ENCODE assay signal across 5 cellular contexts in genomic region chr7:6715898-6716297, GRCh38. TPM values are rescaled to one million over a fixed set of nuclear protein-coding genes. Genes with fewer than 3 reads are reported as not detected.
"Had no signal": no experiment of that assay in that cellular context is flagged by ENCODE, and none has a peak within 500 bp of the region (broad histone marks: within the 10 kb centered on the region; RNA-seq: fewer than 3 reads in every experiment).

No MANE protein-coding gene starts in this region.

RNA-seq across cellular contexts. Expression of gene RSPH10B2, which starts 38.0 kb away (rescaled TPM):
- total RNA-seq: endothelial cell of umbilical vein, esophagus squamous epithelium, foreskin keratinocyte, glomerular endothelial cell, heart left ventricle had no signal
- polyA plus RNA-seq: endothelial cell of umbilical vein, foreskin keratinocyte, heart left ventricle had no signal
